ENCODE assay signal across 13 cellular contexts in genomic region chr10:106355450-106355849, GRCh38.
DNase-seq lines count a peak whose midpoint lies in the region; ATAC-seq and TF ChIP-seq lines count a peak whose summit lies in the region.
"Had no signal": no experiment of that assay in that cellular context is flagged by ENCODE, and none has a peak within 500 bp of the region (broad histone marks: within the 10 kb centered on the region; RNA-seq: fewer than 3 reads in every experiment).

No MANE protein-coding gene starts in this region.

- no peak overlapping the region for H3K27ac ChIP-seq in neural cell (ENCODE audit: low read length)

- no peaks in the 10 kb centered on the region for H3K79me2 ChIP-seq in neural cell (replicated peaks; ENCODE audit: insufficient read depth, low read length)

- no peak overlapping the region for H3K27ac Mint-ChIP-seq in chondrocyte (ENCODE audit: unreplicated experiment)
- H3K27ac Mint-ChIP-seq: IgD-negative memory B cell had no signal

- no peaks in the 10 kb centered on the region for H3K27me3 ChIP-seq in neural cell (ENCODE audit: insufficient read depth, low read depth, low read length)

- TF ChIP-seq CTCF in chondrocyte (IDR thresholded peaks at IDR 0.05), result peak; percentile 42
- peak; percentile 36 for TF ChIP-seq CTCF in neural cell (IDR thresholded peaks at IDR 0.05; ENCODE audit: poor library complexity, severe bottlenecking)

- no peak for TF ChIP-seq RAD21 in neural cell (conservative IDR thresholded peaks at IDR 0.05)

- H3K9me3 ChIP-seq in neural cell (ENCODE audit: low read length), result no peaks in the 10 kb centered on the region

- H3K27me3 Mint-ChIP-seq in chondrocyte (ENCODE audit: low read depth), result peaks cover 3% of the 10 kb centered on the region
- H3K27me3 Mint-ChIP-seq: IgD-negative memory B cell had no signal

- no peak overlapping the region for H3K4me2 ChIP-seq in neural cell (ENCODE audit: low read length)

- peaks cover 3% of the 10 kb centered on the region for H3K9me3 Mint-ChIP-seq in chondrocyte (ENCODE audit: low read depth)

- ATAC-seq in HG03378 (IDR thresholded peaks at IDR 0.05; ENCODE audit: unreplicated experiment), result no peak
- ATAC-seq in GM21423 (IDR thresholded peaks at IDR 0.05; ENCODE audit: unreplicated experiment), result no peak
- ATAC-seq: activated CD4-positive, CD25-positive, alpha-beta regulatory T cell treated with anti-CD3 and anti-CD28 coated beads, Interleukin-2, amount 50 U/mL, for 24 hours had no signal

- peak; percentile 0 for DNase-seq in NCI-H2171 treated with DMSO at 0.1 percent for 48 hours (lab: John Stamatoyannopoulos, UW)
- no peak for DNase-seq in NCI-H2171 (lab: John Stamatoyannopoulos, UW)
- peak; percentile 8 for DNase-seq in NCI-H460 (ENCODE audit: extremely low read depth, low read depth)
- DNase-seq in chondrocyte (ENCODE audit: low spot score), result no peak
- no peak for DNase-seq in kidney tubule cell (ENCODE audit: low spot score)
- DNase-seq: foreskin melanocyte, posterior cingulate gyrus, SIG-M5 had no signal

- no peak overlapping the region for H3K4me3 Mint-ChIP-seq in chondrocyte (ENCODE audit: unreplicated experiment)
- H3K4me3 Mint-ChIP-seq: IgD-negative memory B cell had no signal

- H3K4me1 Mint-ChIP-seq in chondrocyte (ENCODE audit: low read depth), result no peaks in the 10 kb centered on the region
- H3K4me1 Mint-ChIP-seq: IgD-negative memory B cell had no signal

- no peaks in the 10 kb centered on the region for H3K9me2 ChIP-seq in neural cell (ENCODE audit: insufficient read depth, low read length)

- no peaks in the 10 kb centered on the region for H3F3A ChIP-seq in neural cell (ENCODE audit: insufficient read depth, low read length, poor library complexity, severe bottlenecking)

- H3K36me3 ChIP-seq in neural cell (ENCODE audit: insufficient read depth, low read length), result no peaks in the 10 kb centered on the region

- H3K4me3 ChIP-seq in neural cell (ENCODE audit: low read length), result no peak overlapping the region

- H2AFZ ChIP-seq in neural cell (ENCODE audit: low read depth, low read length), result no peak overlapping the region

- H3K9ac ChIP-seq in neural cell (ENCODE audit: low read length), result no peak overlapping the region

- H4K20me1 ChIP-seq in neural cell (ENCODE audit: insufficient read depth), result no peaks in the 10 kb centered on the region

- TF ChIP-seq EP300 in neural cell (conservative IDR thresholded peaks at IDR 0.05; ENCODE audit: poor library complexity, severe bottlenecking), result no peak

- no peaks in the 10 kb centered on the region for H3K36me3 Mint-ChIP-seq in chondrocyte (ENCODE audit: low read depth)

TF ChIP-seq in neural cell, 6 proteins besides CTCF, POLR2A, EP300 and RAD21:
- TF ChIP-seq MXI1 (conservative IDR thresholded peaks at IDR 0.05; ENCODE audit: poor library complexity, severe bottlenecking) (no peak), POLR2AphosphoS5 (IDR thresholded peaks at IDR 0.05) (no peak), REST (IDR thresholded peaks at IDR 0.05; ENCODE audit: borderline replicate concordance) (no peak), EZH2 (IDR thresholded peaks at IDR 0.05; ENCODE audit: borderline replicate concordance, insufficient read depth, low read length, poor library complexity, severe bottlenecking) (no peak), SMC3 (conservative IDR thresholded peaks at IDR 0.05; ENCODE audit: poor library complexity) (no peak), TAF1 (IDR thresholded peaks at IDR 0.05; ENCODE audit: low read depth) (no peak)
TF ChIP-seq in neural cell: peak in this region for 0.

Comparison
In these comparisons a context has a peak if more than half of its experiments do, and no peak if none do; other contexts are left out.
1. DNase-seq: peak in NCI-H2171 treated with DMSO at 0.1 percent for 48 hours (single experiment) and NCI-H460 (single experiment); none in NCI-H2171 (single experiment), chondrocyte (single experiment) and kidney tubule cell (single experiment).